Comparison of ENCODE assay signal across 7 cellular contexts in genomic region chr12:89299417-89299816, GRCh38.
"Had no signal": no experiment of that assay in that cellular context is flagged by ENCODE, and none has a peak within 500 bp of the region (broad histone marks: within the 10 kb centered on the region; RNA-seq: fewer than 3 reads in every experiment).

No MANE protein-coding gene starts in this region.

- H3K4me3 ChIP-seq: GM23338 had no signal

- FAIRE-seq: H1, HTR-8/SVneo had no signal

- H3K4me2 ChIP-seq: GM23338 had no signal

- DNase-seq: H9, HCEC 1CT, IMR-90, KBM-7 had no signal

- ATAC-seq: GM23338 had no signal

- H2AFZ ChIP-seq: GM23338 had no signal
